Comparison of ENCODE assay signal across 1 cellular context in the genomic region with DNA sequence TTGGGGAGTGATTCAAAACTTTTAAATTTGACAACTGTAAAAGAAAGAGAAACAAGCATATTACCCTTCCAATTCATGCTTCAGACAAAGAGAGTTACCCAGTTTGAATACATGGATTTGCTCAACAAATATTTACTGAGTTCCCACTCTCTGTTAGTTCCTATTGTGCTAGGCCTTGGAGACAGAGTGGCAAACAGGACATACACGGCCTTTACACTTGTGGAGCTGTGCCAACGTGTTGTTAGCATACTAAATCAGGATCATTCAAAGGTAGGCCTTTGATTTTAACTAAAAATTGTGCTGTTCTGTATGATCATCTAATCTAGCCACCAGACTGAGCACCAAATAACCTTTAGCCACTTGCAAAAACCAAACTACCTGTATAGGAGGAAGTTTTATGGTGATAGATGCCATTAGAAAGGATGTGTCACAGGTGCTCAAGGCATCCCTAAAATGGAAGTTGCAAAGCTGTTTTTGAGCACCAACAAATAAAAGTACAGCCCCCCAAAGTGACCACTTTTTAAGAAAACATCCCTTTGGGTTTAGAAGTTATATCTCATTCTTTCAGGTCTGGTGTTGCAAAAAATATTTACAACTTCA.
TF ChIP-seq lines count a peak whose summit lies in the region.

No MANE protein-coding gene starts in this region.

TF ChIP-seq in HepG2, 621 proteins besides CTCF, POLR2A, EP300 and RAD21 (continued from another document and continues in another):
- TF ChIP-seq, protein P1, sequence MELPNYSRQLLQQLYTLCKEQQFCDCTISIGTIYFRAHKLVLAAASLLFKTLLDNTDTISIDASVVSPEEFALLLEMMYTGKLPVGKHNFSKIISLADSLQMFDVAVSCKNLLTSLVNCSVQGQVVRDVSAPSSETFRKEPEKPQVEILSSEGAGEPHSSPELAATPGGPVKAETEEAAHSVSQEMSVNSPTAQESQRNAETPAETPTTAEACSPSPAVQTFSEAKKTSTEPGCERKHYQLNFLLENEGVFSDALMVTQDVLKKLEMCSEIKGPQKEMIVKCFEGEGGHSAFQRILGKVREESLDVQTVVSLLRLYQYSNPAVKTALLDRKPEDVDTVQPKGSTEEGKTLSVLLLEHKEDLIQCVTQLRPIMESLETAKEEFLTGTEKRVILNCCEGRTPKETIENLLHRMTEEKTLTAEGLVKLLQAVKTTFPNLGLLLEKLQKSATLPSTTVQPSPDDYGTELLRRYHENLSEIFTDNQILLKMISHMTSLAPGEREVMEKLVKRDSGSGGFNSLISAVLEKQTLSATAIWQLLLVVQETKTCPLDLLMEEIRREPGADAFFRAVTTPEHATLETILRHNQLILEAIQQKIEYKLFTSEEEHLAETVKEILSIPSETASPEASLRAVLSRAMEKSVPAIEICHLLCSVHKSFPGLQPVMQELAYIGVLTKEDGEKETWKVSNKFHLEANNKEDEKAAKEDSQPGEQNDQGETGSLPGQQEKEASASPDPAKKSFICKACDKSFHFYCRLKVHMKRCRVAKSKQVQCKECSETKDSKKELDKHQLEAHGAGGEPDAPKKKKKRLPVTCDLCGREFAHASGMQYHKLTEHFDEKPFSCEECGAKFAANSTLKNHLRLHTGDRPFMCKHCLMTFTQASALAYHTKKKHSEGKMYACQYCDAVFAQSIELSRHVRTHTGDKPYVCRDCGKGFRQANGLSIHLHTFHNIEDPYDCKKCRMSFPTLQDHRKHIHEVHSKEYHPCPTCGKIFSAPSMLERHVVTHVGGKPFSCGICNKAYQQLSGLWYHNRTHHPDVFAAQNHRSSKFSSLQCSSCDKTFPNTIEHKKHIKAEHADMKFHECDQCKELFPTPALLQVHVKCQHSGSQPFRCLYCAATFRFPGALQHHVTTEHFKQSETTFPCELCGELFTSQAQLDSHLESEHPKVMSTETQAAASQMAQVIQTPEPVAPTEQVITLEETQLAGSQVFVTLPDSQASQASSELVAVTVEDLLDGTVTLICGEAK (IDR thresholded peaks at IDR 0.05) = no peak
- TF ChIP-seq, protein P1 (CRISPR knock-in tag; IDR thresholded peaks at IDR 0.05) = no peak
- TF ChIP-seq ZNF547 (CRISPR knock-in tag; IDR thresholded peaks at IDR 0.05) (no peak), MIER2 (CRISPR knock-in tag; IDR thresholded peaks at IDR 0.05) (peak; percentile 41; the same call in 1 of the 2 replicates), CERS6 (CRISPR knock-in tag; IDR thresholded peaks at IDR 0.05) (no peak), ARID2 (CRISPR knock-in tag; IDR thresholded peaks at IDR 0.05; ENCODE audit: borderline replicate concordance) (peak; percentile 53; the same call in 1 of the 2 replicates), ZNF318 (CRISPR knock-in tag; IDR thresholded peaks at IDR 0.05) (no peak), NR2F1 (CRISPR knock-in tag; IDR thresholded peaks at IDR 0.05) (peak; percentile 25 to 31; a peak in 1 of 4 replicates), MAFF (IDR thresholded peaks at IDR 0.05; ENCODE audit: low read depth, low read length) (0 out of 2 replicates have a peak, but pooled peaks have one; percentile 14), KMT2A (CRISPR knock-in tag; IDR thresholded peaks at IDR 0.05) (peak; percentile 55; the same call in 1 of the 2 replicates), ZBED4 (CRISPR knock-in tag; IDR thresholded peaks at IDR 0.05; ENCODE audit: borderline replicate concordance) (no peak), BRCA1 (CRISPR knock-in tag; IDR thresholded peaks at IDR 0.05) (no peak), MNT (IDR thresholded peaks at IDR 0.05) (no peak), ZNF674 (CRISPR knock-in tag; IDR thresholded peaks at IDR 0.05; ENCODE audit: low read depth) (no peak), DNMT1 (CRISPR knock-in tag; IDR thresholded peaks at IDR 0.05) (no peak), SCMH1 (CRISPR knock-in tag; IDR thresholded peaks at IDR 0.05; ENCODE audit: borderline replicate concordance) (no peak), MED1 (CRISPR knock-in tag; IDR thresholded peaks at IDR 0.05) (peak; percentile 79), CEBPB (IDR thresholded peaks at IDR 0.05; ENCODE audit: borderline replicate concordance, low read depth, low read length) (no peak; the same call in 1 of the 2 replicates)
- TF ChIP-seq, protein P2, sequence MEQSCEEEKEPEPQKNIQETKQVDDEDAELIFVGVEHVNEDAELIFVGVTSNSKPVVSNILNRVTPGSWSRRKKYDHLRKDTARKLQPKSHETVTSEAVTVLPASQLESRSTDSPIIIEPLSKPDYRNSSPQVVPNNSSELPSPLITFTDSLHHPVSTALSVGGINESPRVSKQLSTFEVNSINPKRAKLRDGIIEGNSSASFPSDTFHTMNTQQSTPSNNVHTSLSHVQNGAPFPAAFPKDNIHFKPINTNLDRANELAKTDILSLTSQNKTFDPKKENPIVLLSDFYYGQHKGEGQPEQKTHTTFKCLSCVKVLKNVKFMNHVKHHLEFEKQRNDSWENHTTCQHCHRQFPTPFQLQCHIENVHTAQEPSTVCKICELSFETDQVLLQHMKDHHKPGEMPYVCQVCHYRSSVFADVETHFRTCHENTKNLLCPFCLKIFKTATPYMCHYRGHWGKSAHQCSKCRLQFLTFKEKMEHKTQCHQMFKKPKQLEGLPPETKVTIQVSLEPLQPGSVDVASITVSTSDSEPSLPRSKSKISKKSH (CRISPR knock-in tag; IDR thresholded peaks at IDR 0.05; ENCODE audit: borderline replicate concordance) = no peak
- TF ChIP-seq, protein P3, sequence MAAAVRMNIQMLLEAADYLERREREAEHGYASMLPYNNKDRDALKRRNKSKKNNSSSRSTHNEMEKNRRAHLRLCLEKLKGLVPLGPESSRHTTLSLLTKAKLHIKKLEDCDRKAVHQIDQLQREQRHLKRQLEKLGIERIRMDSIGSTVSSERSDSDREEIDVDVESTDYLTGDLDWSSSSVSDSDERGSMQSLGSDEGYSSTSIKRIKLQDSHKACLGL (CRISPR knock-in tag; IDR thresholded peaks at IDR 0.05) = no peak
